In genomic region chr6:151805286-151805840, GRCh38 we compare ENCODE assay signal across 18 cellular contexts. TPM values are rescaled to one million over a fixed set of nuclear protein-coding genes. Genes with fewer than 3 reads are reported as not detected.
DNase-seq lines count a peak whose midpoint lies in the region; ATAC-seq and TF ChIP-seq lines count a peak whose summit lies in the region.
"Had no signal": no experiment of that assay in that cellular context is flagged by ENCODE, and none has a peak within 500 bp of the region (broad histone marks: within the 10 kb centered on the region; RNA-seq: fewer than 3 reads in every experiment).

No MANE protein-coding gene starts in this region.

- H3K4me1 Mint-ChIP-seq in CD4-positive, alpha-beta T cell (ENCODE audit: low read depth) = peaks cover 15% of the 10 kb centered on the region

- H3K27ac ChIP-seq in HCT116 (ENCODE audit: low read depth, low read length) = no peak overlapping the region
- H3K27ac ChIP-seq in coronary artery = peak overlapping the region; percentile 57 to 93
- no peak overlapping the region for H3K27ac ChIP-seq in lung (ENCODE audit: low read depth in 1 of 2, low read length in 1 of 2)
- H3K27ac ChIP-seq in thyroid gland = peak overlapping the region in 1 of 3 donors; percentile 41
- no peak overlapping the region for H3K27ac ChIP-seq in CD4-positive, alpha-beta T cell (ENCODE audit: low read depth, low read length)
- H3K27ac ChIP-seq: parathyroid adenoma had no signal

- H3K9me2 ChIP-seq in HCT116 (ENCODE audit: insufficient read depth) = no peaks in the 10 kb centered on the region

- H3K36me3 ChIP-seq in HCT116 (ENCODE audit: control insufficient read depth in 1 of 2, insufficient read depth in 2 of 2, low read length in 2 of 2) (no peaks in the 10 kb centered on the region), lung (ENCODE audit: control insufficient read depth in 2 of 2, insufficient read depth in 2 of 2, low read length in 2 of 2) (no peaks in the 10 kb centered on the region), thyroid gland (no peaks in the 10 kb centered on the region)

- no peaks in the 10 kb centered on the region for H3K9me3 Mint-ChIP-seq in CD4-positive, alpha-beta T cell
- H3K9me3 Mint-ChIP-seq: activated naive CD8-positive, alpha-beta T cell treated with anti-CD3 and anti-CD28 coated beads, Interleukin-2, amount 50 U/mL, for 24 hours; activated T-cell treated with anti-CD3 and anti-CD28 coated beads, Interleukin-2, amount 50 U/mL, for 24 hours; CD8-positive, alpha-beta T cell; mesothelial cell of epicardium had no signal

- ATAC-seq in HCT116 (peak; percentile 58), lung (ENCODE audit: insufficient read depth, low FRiP score) (peak; percentile 12), HG02981 (IDR thresholded peaks at IDR 0.05; ENCODE audit: unreplicated experiment) (no peak)
- ATAC-seq in CD4-positive, alpha-beta T cell (ENCODE audit: poor library complexity) = no peak
- ATAC-seq: activated naive CD8-positive, alpha-beta T cell treated with anti-CD3 and anti-CD28 coated beads, Interleukin-2, amount 50 U/mL, for 24 hours; CD8-positive, alpha-beta T cell; esophagus mucosa had no signal

- no peaks in the 10 kb centered on the region for H3K36me3 Mint-ChIP-seq in CD4-positive, alpha-beta T cell (ENCODE audit: low read depth)
- H3K36me3 Mint-ChIP-seq: CD8-positive, alpha-beta T cell; mesothelial cell of epicardium had no signal

- 42 to 65% methylated on average over 11 of the region's 11 CpGs for WGBS in lung, 2 donors
- 23 to 28% methylated on average over 11 of the region's 11 CpGs for WGBS in thyroid gland, 2 donors

- no TSS peak for BruUV-seq in HCT116 (replicated peaks; lab: Mats Ljungman, UMichigan)

- TF ChIP-seq CTCF in HCT116 (IDR thresholded peaks at IDR 0.05 in 2 of 3, conservative IDR thresholded peaks at IDR 0.05 in 1 of 3; ENCODE audit: borderline replicate concordance in 1 of 3, insufficient read depth in 1 of 3, low read depth in 2 of 3, low read length in 2 of 3) (no peak), coronary artery (IDR thresholded peaks at IDR 0.05) (no peak), lung (IDR thresholded peaks at IDR 0.05; ENCODE audit: control extremely low read depth, extremely low read depth) (no peak), thyroid gland (IDR thresholded peaks at IDR 0.05) (no peak), GM10248 (IDR thresholded peaks at IDR 0.05; ENCODE audit: control extremely low read depth, extremely low read depth, low read depth, missing control alignments) (no peak)
- no peak for TF ChIP-seq CTCF in CD4-positive, alpha-beta T cell (IDR thresholded peaks at IDR 0.05)

- H3K9me3 ChIP-seq in HCT116 (ENCODE audit: control insufficient read depth in 1 of 2, insufficient read depth in 1 of 2, low read depth in 1 of 2, low read length in 2 of 2) (no peaks in the 10 kb centered on the region), lung (ENCODE audit: control insufficient read depth in 2 of 2, insufficient read depth in 1 of 2, low read length in 1 of 2) (peaks cover 0 to 2% of the 10 kb centered on the region in 2 donors), thyroid gland (no peaks in the 10 kb centered on the region)
- H3K9me3 ChIP-seq in CD4-positive, alpha-beta T cell (ENCODE audit: control insufficient read depth, low read length) = no peaks in the 10 kb centered on the region

- TF ChIP-seq POLR2A in HCT116 (IDR thresholded peaks at IDR 0.05; ENCODE audit: borderline replicate concordance, extremely low read depth, insufficient read depth, insufficient read length) = no peak
- TF ChIP-seq POLR2A in thyroid gland (IDR thresholded peaks at IDR 0.05) = no peak

- no peak for TF ChIP-seq RAD21 in HCT116 (IDR thresholded peaks at IDR 0.05; ENCODE audit: low read depth)

- no peak overlapping the region for H3K4me3 Mint-ChIP-seq in CD4-positive, alpha-beta T cell
- H3K4me3 Mint-ChIP-seq: activated naive CD8-positive, alpha-beta T cell treated with anti-CD3 and anti-CD28 coated beads, Interleukin-2, amount 50 U/mL, for 24 hours; activated T-cell treated with anti-CD3 and anti-CD28 coated beads, Interleukin-2, amount 50 U/mL, for 24 hours; CD8-positive, alpha-beta T cell; mesothelial cell of epicardium had no signal

- RAD21 ChIA-PET in HCT116 (lab: Charles Lee; ENCODE audit: low non-redundant PET in 1 of 2, low total read pairs in 2 of 2, uncharacterized antibody in 2 of 2, unreplicated experiment in 2 of 2) = no interaction called here

- no peaks in the 10 kb centered on the region for H3K4me1 ChIP-seq in HCT116 (ENCODE audit: control insufficient read depth in 1 of 2, insufficient read depth in 2 of 2, low read length in 2 of 2)
- H3K4me1 ChIP-seq in lung (ENCODE audit: control insufficient read depth in 2 of 2, insufficient read depth in 2 of 2, low read length in 2 of 2) = peaks cover 0 to 9% of the 10 kb centered on the region in 2 donors
- H3K4me1 ChIP-seq in thyroid gland = peaks cover 3 to 14% of the 10 kb centered on the region in 2 donors
- H3K4me1 ChIP-seq: parathyroid adenoma had no signal

- no peaks in the 10 kb centered on the region for H3K79me2 ChIP-seq in HCT116 (ENCODE audit: insufficient read depth, low read length)
- H3K79me2 ChIP-seq: parathyroid adenoma had no signal

- H4K20me1 ChIP-seq in HCT116 (ENCODE audit: insufficient read depth) = no peaks in the 10 kb centered on the region

- H3K4me3 ChIP-seq in HCT116 (replicated peaks in 1 of 2; ENCODE audit: low read depth in 1 of 2, low read length in 2 of 2) (no peak overlapping the region), coronary artery (peak overlapping the region; percentile 63), lung (no peak overlapping the region), thyroid gland (replicated peaks in 1 of 3) (no peak overlapping the region)

- POLR2A ChIA-PET in HCT116 (lab: Charles Lee) (no interaction called here), GM10248 (lab: Yijun Ruan, JAX) (no interaction called here)
- POLR2A ChIA-PET in CD4-positive, alpha-beta T cell (lab: Charles Lee) = no interaction called here

- CTCF ChIA-PET in HCT116 (lab: Charles Lee) = no interaction called here
- CTCF ChIA-PET in CD4-positive, alpha-beta T cell (lab: Charles Lee) = no interaction called here
- CTCF ChIA-PET in GM10248 (lab: Yijun Ruan, JAX) = interaction anchor here (1.6 kb wide), 1 partner anchor 11 kb away, joined by 5 read pairs; no protein-coding TSS in a partner anchor

- DNase-seq in HCT116 (ENCODE audit: low read depth, low spot score) = no peak
- DNase-seq in coronary artery (ENCODE audit: low spot score) = no peak
- no peak for DNase-seq in lung (ENCODE audit: low spot score)
- peak; percentile 34 to 42 for DNase-seq in thyroid gland
- no peak for DNase-seq in germinal center (ENCODE audit: low spot score)
- DNase-seq in CD4-positive, alpha-beta T cell = no peak
- DNase-seq in GM10248 (ENCODE audit: extremely low spot score) = no peak
- DNase-seq: activated CD4-positive, alpha-beta T cell treated with anti-CD3 and anti-CD28 coated beads for 4 hours; activated naive CD8-positive, alpha-beta T cell treated with anti-CD3 and anti-CD28 coated beads, Interleukin-2, amount 50 U/mL, for 24 hours; activated T-cell treated with anti-CD3 and anti-CD28 coated beads, Interleukin-2, amount 50 U/mL, for 24 hours; CD8-positive, alpha-beta T cell; NCI-H1417; NCI-H446 treated with DMSO at 0.1 percent for 48 hours; stimulated activated CD4-positive, alpha-beta T cell treated with anti-CD3 and anti-CD28 coated beads, Interleukin-1b, Interleukin-23, amount 100 ng/mL, for 48 hours had no signal

- peaks cover 56% of the 10 kb centered on the region for H3K27me3 Mint-ChIP-seq in CD4-positive, alpha-beta T cell

- no peak overlapping the region for H3K27ac Mint-ChIP-seq in CD4-positive, alpha-beta T cell
- H3K27ac Mint-ChIP-seq: activated naive CD8-positive, alpha-beta T cell treated with anti-CD3 and anti-CD28 coated beads, Interleukin-2, amount 50 U/mL, for 24 hours; activated T-cell treated with anti-CD3 and anti-CD28 coated beads, Interleukin-2, amount 50 U/mL, for 24 hours; CD8-positive, alpha-beta T cell; mesothelial cell of epicardium had no signal

- intact Hi-C loops in HCT116 (cut with micrococcal nuclease) = no loop called here
- intact Hi-C loops in thyroid gland (cut with DNase I) = no loop called here
- intact Hi-C loops in CD4-positive, alpha-beta T cell (cut with DNase I, micrococcal nuclease) = no loop called here

- peak overlapping the region; percentile 35 for H2AFZ ChIP-seq in HCT116 (ENCODE audit: low read depth, low read length, poor library complexity, severe bottlenecking)
- H2AFZ ChIP-seq: parathyroid adenoma had no signal

- H3K27me3 ChIP-seq in HCT116 (ENCODE audit: insufficient read depth, low read length) (peaks cover 18% of the 10 kb centered on the region), lung (ENCODE audit: control insufficient read depth, insufficient read depth) (no peaks in the 10 kb centered on the region), thyroid gland (no peaks in the 10 kb centered on the region)
- H3K27me3 ChIP-seq in CD4-positive, alpha-beta T cell (ENCODE audit: control insufficient read depth, insufficient read depth, low read length) = peaks cover 43% of the 10 kb centered on the region

- H3K4me2 ChIP-seq in HCT116 (ENCODE audit: low read length) = peak overlapping the region; percentile 33

- H3K9ac ChIP-seq in HCT116 (ENCODE audit: low read length) = no peak overlapping the region
- H3K9ac ChIP-seq: parathyroid adenoma had no signal

TF ChIP-seq in HCT116, 20 proteins besides CTCF, POLR2A, EP300 and RAD21:
- no peak for TF ChIP-seq EGR1 (IDR thresholded peaks at IDR 0.05; ENCODE audit: low read depth)
- TF ChIP-seq MAX (IDR thresholded peaks at IDR 0.05) = no peak
- no peak for TF ChIP-seq FOSL1 (IDR thresholded peaks at IDR 0.05; ENCODE audit: low read depth)
- no peak for TF ChIP-seq SRF (IDR thresholded peaks at IDR 0.05; ENCODE audit: low read depth)
- no peak for TF ChIP-seq SIN3A (IDR thresholded peaks at IDR 0.05; ENCODE audit: low read depth)
- no peak for TF ChIP-seq JUND (IDR thresholded peaks at IDR 0.05)
- no peak for TF ChIP-seq POLR2AphosphoS5 (IDR thresholded peaks at IDR 0.05; ENCODE audit: low read depth, low read length)
- TF ChIP-seq ELF1 (IDR thresholded peaks at IDR 0.05; ENCODE audit: borderline replicate concordance, low read depth) = no peak
- no peak for TF ChIP-seq YY1 (IDR thresholded peaks at IDR 0.05; ENCODE audit: extremely low read depth, insufficient replicate concordance, low read depth, low read length)
- TF ChIP-seq EZH2phosphoT487 (IDR thresholded peaks at IDR 0.05; ENCODE audit: borderline replicate concordance) = no peak
- no peak for TF ChIP-seq ZNF274 (IDR thresholded peaks at IDR 0.05; ENCODE audit: low read depth, low read length)

RNA-seq across cellular contexts. Expression of gene ESR1, which starts 2.1 kb away (rescaled TPM):
- total RNA-seq in HCT116 (2021; ENCODE audit: unreplicated experiment) (0.17 TPM), lung (1 to 10 TPM; 1.3 to 3.7 TPM), thyroid gland (1 to 10 TPM; 3.2 to 4.7 (median 3.6) TPM)
- polyA plus RNA-seq in HCT116 (2012) = not detected in 2 replicates
- polyA plus RNA-seq in lung = under 1 TPM; 0.14 to 0.31 TPM
- total RNA-seq in CD4-positive, alpha-beta T cell = 1 to 10 TPM; 2.6 to 2.8 TPM
- total RNA-seq: mesothelial cell of epicardium had no signal

Comparison
In these comparisons a context has a peak if more than half of its experiments do, and no peak if none do; other contexts are left out.
1. ATAC-seq: peak in HCT116 (single experiment) and lung (single experiment); none in HG02981 (single experiment) and CD4-positive, alpha-beta T cell (single experiment).
2. DNase-seq: peak in thyroid gland (2 of 2); none in HCT116 (single experiment), coronary artery (single experiment), lung (single experiment), germinal center (single experiment), CD4-positive, alpha-beta T cell (0 of 10) and GM10248 (single experiment).
3. H3K27ac ChIP-seq: peak in coronary artery (2 of 2); none in HCT116 (single experiment), lung (0 of 2) and CD4-positive, alpha-beta T cell (single experiment).